ENCODE assay signal across 24 cellular contexts in genomic region chr1:4599951-4600481, GRCh38. TPM values are rescaled to one million over a fixed set of nuclear protein-coding genes. Genes with fewer than 3 reads are reported as not detected.
DNase-seq lines count a peak whose midpoint lies in the region; ATAC-seq and TF ChIP-seq lines count a peak whose summit lies in the region.
"Had no signal": no experiment of that assay in that cellular context is flagged by ENCODE, and none has a peak within 500 bp of the region (broad histone marks: within the 10 kb centered on the region; RNA-seq: fewer than 3 reads in every experiment).

No MANE protein-coding gene starts in this region.

- no peaks in the 10 kb centered on the region for H3K4me1 ChIP-seq in osteoblast (ENCODE audit: insufficient read depth, low read length)
- H3K4me1 ChIP-seq: HAP-1 had no signal

- no peak overlapping the region for H2AFZ ChIP-seq in osteoblast (ENCODE audit: low read length)

- H3K27ac ChIP-seq in osteoblast (ENCODE audit: low read depth, low read length), result no peak overlapping the region
- H3K27ac ChIP-seq: BLaER1 treated with 17β-estradiol and CSF1 and Interleukin-3, amounts not matched to agents 10 nM and 100 nM; HL-60 had no signal

- no peaks in the 10 kb centered on the region for H3K36me3 ChIP-seq in osteoblast (ENCODE audit: insufficient read depth, low read length)
- H3K36me3 ChIP-seq: BLaER1 treated with 17β-estradiol and CSF1 and Interleukin-3, amounts not matched to agents 10 nM and 100 nM; HAP-1 had no signal

- ATAC-seq in Right ventricle myocardium inferior (no peak), HG03571 (IDR thresholded peaks at IDR 0.05; ENCODE audit: unreplicated experiment) (no peak)
- ATAC-seq: Panc1, SK-N-SH treated with all-trans-retinoic acid at 6 μM for 48 hours had no signal

- CTCF ChIA-PET in GM10248 (lab: Yijun Ruan, JAX), result no interaction called here

- TF ChIP-seq CTCF in osteoblast (IDR thresholded peaks at IDR 0.05; ENCODE audit: extremely low read depth, low read depth, low read length) (no peak), GM10248 (IDR thresholded peaks at IDR 0.05; ENCODE audit: control extremely low read depth, extremely low read depth, low read depth, missing control alignments) (no peak)

- no peaks in the 10 kb centered on the region for H3K79me2 ChIP-seq in osteoblast (ENCODE audit: insufficient read depth, low read length)

- no peaks in the 10 kb centered on the region for H3K9me3 ChIP-seq in osteoblast (ENCODE audit: low read depth, low read length)
- H3K9me3 ChIP-seq: BLaER1 treated with 17β-estradiol and CSF1 and Interleukin-3, amounts not matched to agents 10 nM and 100 nM; HAP-1 had no signal

- POLR2A ChIA-PET in GM10248 (lab: Yijun Ruan, JAX), result no interaction called here

- H4K20me1 ChIP-seq in osteoblast (ENCODE audit: insufficient read depth, low read length), result no peaks in the 10 kb centered on the region

- DNase-seq in cardiac septum (ENCODE audit: low spot score) (peak; percentile 68), Right ventricle myocardium inferior (ENCODE audit: missing footprints) (no peak), iPS-NIHi11 (ENCODE audit: low spot score) (peak; percentile 42), osteoblast (ENCODE audit: insufficient read length, low spot score, missing footprints) (peak; percentile 18), HuH-7 (ENCODE audit: low spot score) (no peak), NCI-H1417 (lab: John Stamatoyannopoulos, UW) (no peak), GM10248 (ENCODE audit: extremely low spot score) (no peak)
- DNase-seq: 8988T; CD4-positive, alpha-beta memory T cell; GDM1; KG1; NCI-H1092 treated with DMSO at 0.1 percent for 48 hours; NCI-H146; NCI-H2029; NCI-H226; NCI-H524; NCI-H82 had no signal

- intact Hi-C loops in cardiac septum (cut with DNase I), result no loop called here
- intact Hi-C loops in Right ventricle myocardium inferior (cut with DNase I), result no loop called here

- no peaks in the 10 kb centered on the region for H3K27me3 ChIP-seq in osteoblast (ENCODE audit: insufficient read depth, low read length)

- H3K4me2 ChIP-seq in osteoblast (ENCODE audit: insufficient read depth, low read length), result no peak overlapping the region

- no peak overlapping the region for H3K4me3 ChIP-seq in osteoblast (ENCODE audit: insufficient read depth, low read length)
- H3K4me3 ChIP-seq: BLaER1 treated with 17β-estradiol and CSF1 and Interleukin-3, amounts not matched to agents 10 nM and 100 nM; HAP-1 had no signal

RNA-seq across cellular contexts. Expression of gene AJAP1, which starts 54.4 kb away (rescaled TPM):
- total RNA-seq in cardiac septum (0.11 TPM), Right ventricle myocardium inferior (not detected), osteoblast (0.29 and 1.1 TPM in 2 replicates)
- total RNA-seq: HT-29 had no signal

Comparison
In these comparisons a context has a peak if more than half of its experiments do, and no peak if none do; other contexts are left out.
1. DNase-seq: peak in cardiac septum (single experiment), iPS-NIHi11 (single experiment) and osteoblast (single experiment); none in Right ventricle myocardium inferior (single experiment), HuH-7 (single experiment), NCI-H1417 (0 of 3) and GM10248 (single experiment).